Comparison of ENCODE assay signal across 28 cellular contexts in genomic region chrX:14427614-14428013, GRCh38.
"Had no signal": no experiment of that assay in that cellular context is flagged by ENCODE, and none has a peak within 500 bp of the region (broad histone marks: within the 10 kb centered on the region; RNA-seq: fewer than 3 reads in every experiment).

No MANE protein-coding gene starts in this region.

- H3K27me3 ChIP-seq: ascending aorta, brain microvascular endothelial cell, esophagus muscularis mucosa, foreskin keratinocyte, gastrocnemius medialis had no signal

- DNase-seq: activated CD4-positive, alpha-beta memory T cell treated with anti-CD3 and anti-CD28 coated beads for 36 hours; activated CD4-positive, alpha-beta T cell treated with anti-CD3 and anti-CD28 coated beads for 36 hours; activated CD4-positive, alpha-beta T cell treated with anti-CD3 and anti-CD28 coated beads, Interleukin-2, amount 10 ng/mL, durations not matched to agents 24 days and 14 days; activated CD4-positive, CD25-positive, alpha-beta regulatory T cell; activated CD4-positive, CD25-positive, alpha-beta regulatory T cell treated with anti-CD3 and anti-CD28 coated beads, Interleukin-2, amount 50 U/mL, for 72 hours; activated CD8-positive, alpha-beta memory T cell treated with anti-CD3 and anti-CD28 coated beads, Interleukin-2, amount 10 ng/mL, durations not matched to agents 7 days and 5 days; activated CD8-positive, alpha-beta memory T cell treated with anti-CD3 and anti-CD28 coated beads, Interleukin-2, amount 50 U/mL, for 48 hours; activated CD8-positive, alpha-beta T cell treated with anti-CD3 and anti-CD28 coated beads, Interleukin-2, amount 10 ng/mL, durations not matched to agents 7 days and 5 days; activated gamma-delta T cell; activated naive CD4-positive, alpha-beta T cell; activated naive CD4-positive, alpha-beta T cell treated with anti-CD3 and anti-CD28 coated beads, Interleukin-2, amount 10 ng/mL, durations not matched to agents 7 days and 5 days; activated naive CD8-positive, alpha-beta T cell treated with anti-CD3 and anti-CD28 coated beads, Interleukin-2, amount 10 ng/mL, durations not matched to agents 7 days and 5 days; activated T-cell treated with anti-CD3 and anti-CD28 coated beads for 4 hours; activated T-cell treated with anti-CD3 and anti-CD28 coated beads, Interleukin-2, amount 50 U/mL, for 24 hours; activated T-cell treated with anti-CD3 and anti-CD28 coated beads, Interleukin-2, amount 50 U/mL, for 72 hours; brain microvascular endothelial cell; cortex of kidney; dermis blood vessel endothelial cell; effector CD4-positive, alpha-beta T cell; effector memory CD8-positive, alpha-beta T cell; erythroblast; foreskin keratinocyte; gastrocnemius medialis; glutamatergic neuron; T-helper 2 cell had no signal

- H3K4me3 ChIP-seq: ascending aorta, esophagus muscularis mucosa, gastrocnemius medialis had no signal

- H3K27ac ChIP-seq: ascending aorta, brain microvascular endothelial cell, esophagus muscularis mucosa, foreskin keratinocyte, gastrocnemius medialis had no signal

- H3K4me1 ChIP-seq: ascending aorta, esophagus muscularis mucosa, foreskin keratinocyte, gastrocnemius medialis had no signal

- H3K36me3 ChIP-seq: ascending aorta, brain microvascular endothelial cell, esophagus muscularis mucosa, gastrocnemius medialis had no signal

- ATAC-seq: activated CD4-positive, alpha-beta T cell treated with anti-CD3 and anti-CD28 coated beads for 36 hours; activated CD8-positive, alpha-beta memory T cell treated with anti-CD3 and anti-CD28 coated beads, Interleukin-2, amount 10 ng/mL, durations not matched to agents 7 days and 5 days; activated CD8-positive, alpha-beta T cell treated with anti-CD3 and anti-CD28 coated beads, Interleukin-2, amount 10 ng/mL, durations not matched to agents 7 days and 5 days; activated naive CD4-positive, alpha-beta T cell treated with anti-CD3 and anti-CD28 coated beads, Interleukin-2, amount 50 U/mL, for 72 hours; activated T-cell treated with anti-CD3 and anti-CD28 coated beads, Interleukin-2, amount 50 U/mL, for 72 hours; effector memory CD8-positive, alpha-beta T cell; foreskin keratinocyte; gastrocnemius medialis had no signal

- H3K9me3 ChIP-seq: ascending aorta, esophagus muscularis mucosa, gastrocnemius medialis had no signal
